ENCODE assay signal across 8 cellular contexts in the genomic region with DNA sequence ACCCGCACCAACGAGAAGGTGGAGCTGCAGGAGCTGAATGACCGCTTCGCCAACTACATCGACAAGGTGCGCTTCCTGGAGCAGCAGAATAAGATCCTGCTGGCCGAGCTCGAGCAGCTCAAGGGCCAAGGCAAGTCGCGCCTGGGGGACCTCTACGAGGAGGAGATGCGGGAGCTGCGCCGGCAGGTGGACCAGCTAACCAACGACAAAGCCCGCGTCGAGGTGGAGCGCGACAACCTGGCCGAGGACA. TPM values are rescaled to one million over a fixed set of nuclear protein-coding genes. Genes with fewer than 3 reads are reported as not detected.
DNase-seq lines count a peak whose midpoint lies in the region; ATAC-seq and TF ChIP-seq lines count a peak whose summit lies in the region.

No MANE protein-coding gene starts in this region.

- no peaks in the 10 kb centered on the region for H3K27me3 Mint-ChIP-seq in chondrocyte (ENCODE audit: low read depth)
- H3K27me3 Mint-ChIP-seq in natural killer cell treated with Interleukin-12 subunit alpha and Interleukin-12 subunit beta and Interleukin-15 and Interleukin-18, amount 100 ng/mL, for 72 hours, result no peaks in the 10 kb centered on the region

- peak overlapping the region; percentile 99 for H3K27ac Mint-ChIP-seq in chondrocyte (ENCODE audit: unreplicated experiment)
- H3K27ac Mint-ChIP-seq in natural killer cell treated with Interleukin-12 subunit alpha and Interleukin-12 subunit beta and Interleukin-15 and Interleukin-18, amount 100 ng/mL, for 72 hours, result peak overlapping the region; percentile 92 to 95

- TF ChIP-seq CTCF in HL-60 (IDR thresholded peaks at IDR 0.05; ENCODE audit: insufficient read depth, low read length) (no peak), chondrocyte (IDR thresholded peaks at IDR 0.05) (no peak)

- peak overlapping the region; percentile 89 for H3K4me3 Mint-ChIP-seq in chondrocyte (ENCODE audit: unreplicated experiment)
- H3K4me3 Mint-ChIP-seq in natural killer cell treated with Interleukin-12 subunit alpha and Interleukin-12 subunit beta and Interleukin-15 and Interleukin-18, amount 100 ng/mL, for 72 hours, result peak overlapping the region; percentile 86

- peaks cover 50% of the 10 kb centered on the region for H3K4me1 Mint-ChIP-seq in chondrocyte (ENCODE audit: low read depth)
- H3K4me1 Mint-ChIP-seq in natural killer cell treated with Interleukin-12 subunit alpha and Interleukin-12 subunit beta and Interleukin-15 and Interleukin-18, amount 100 ng/mL, for 72 hours (ENCODE audit: low read depth in 2 of 2), result peaks cover 55 to 65% of the 10 kb centered on the region in 2 donors

- H3K9me3 Mint-ChIP-seq in chondrocyte (ENCODE audit: low read depth), result no peaks in the 10 kb centered on the region
- no peaks in the 10 kb centered on the region for H3K9me3 Mint-ChIP-seq in natural killer cell treated with Interleukin-12 subunit alpha and Interleukin-12 subunit beta and Interleukin-15 and Interleukin-18, amount 100 ng/mL, for 72 hours

- peak overlapping the region; percentile 47 for H3K4me3 ChIP-seq in HL-60 (replicated peaks; ENCODE audit: insufficient read depth, low read length)

- H3K27ac ChIP-seq in HL-60 (replicated peaks), result peak overlapping the region; percentile 86

- H3K36me3 Mint-ChIP-seq in chondrocyte (ENCODE audit: low read depth), result peaks cover 46% of the 10 kb centered on the region
- peaks cover 25% of the 10 kb centered on the region for H3K36me3 Mint-ChIP-seq in natural killer cell treated with Interleukin-12 subunit alpha and Interleukin-12 subunit beta and Interleukin-15 and Interleukin-18, amount 100 ng/mL, for 72 hours

- DNase-seq in HL-60 (ENCODE audit: low read depth in 1 of 2, low spot score in 1 of 2) (no peak), chondrocyte (ENCODE audit: low spot score) (no peak), NCI-H187 (lab: John Stamatoyannopoulos, UW) (no peak), NCI-H1436 (lab: John Stamatoyannopoulos, UW) (no peak), NCI-H2029 (lab: John Stamatoyannopoulos, UW) (no peak), HCEC 1CT (no peak)
- DNase-seq in natural killer cell treated with Interleukin-12 subunit alpha and Interleukin-12 subunit beta and Interleukin-15 and Interleukin-18, amount 100 ng/mL, for 72 hours (ENCODE audit: low spot score), result no peak

- peak; percentile 4 for ATAC-seq in GM18517 (IDR thresholded peaks at IDR 0.05; ENCODE audit: unreplicated experiment)
- ATAC-seq in natural killer cell treated with Interleukin-12 subunit alpha and Interleukin-12 subunit beta and Interleukin-15 and Interleukin-18, amount 100 ng/mL, for 72 hours, result no peak

- no peaks in the 10 kb centered on the region for H3K27me3 ChIP-seq in HL-60 (ENCODE audit: insufficient read depth, poor library complexity, severe bottlenecking)

RNA-seq across cellular contexts. Expression of a gene that starts 1.6 kb away (rescaled TPM):
- total RNA-seq in chondrocyte, result 2,627 to 4,580 TPM (median 4,556 TPM) in 3 replicates
- total RNA-seq in natural killer cell treated with Interleukin-12 subunit alpha and Interleukin-12 subunit beta and Interleukin-15 and Interleukin-18, amount 100 ng/mL, for 72 hours, result 100 to 1,000 TPM; 587 to 647 TPM

RNA-seq across cellular contexts. Expression of a gene that starts 28.2 kb away (rescaled TPM):
- total RNA-seq in chondrocyte, result 3.1 to 6.4 TPM (median 4.7 TPM) in 3 replicates
- 10 to 100 TPM in 1 of 2 donors, 1 to 10 TPM in 1; 8.1 to 15.2 TPM for total RNA-seq in natural killer cell treated with Interleukin-12 subunit alpha and Interleukin-12 subunit beta and Interleukin-15 and Interleukin-18, amount 100 ng/mL, for 72 hours
